In the genomic region with DNA sequence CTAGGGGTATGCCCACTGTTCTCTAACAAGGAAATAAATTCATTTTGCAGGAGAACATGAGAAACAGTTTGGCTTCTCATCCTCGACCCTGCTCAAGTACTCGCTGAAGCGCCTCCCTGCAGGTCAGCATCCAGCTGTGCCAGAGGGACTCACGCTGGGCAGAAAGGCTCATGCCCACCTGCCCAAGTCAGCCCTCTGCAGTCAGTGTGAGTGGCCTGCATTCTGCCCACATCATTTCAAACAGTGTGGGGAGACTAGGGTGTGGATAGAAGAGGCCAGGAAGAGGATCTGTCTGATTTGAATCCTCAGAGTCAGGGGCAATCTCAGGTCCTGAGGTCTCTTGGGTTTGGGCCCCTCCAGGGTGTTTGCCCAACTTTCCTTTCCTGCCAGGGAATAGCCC, we compare ENCODE assay signal across 1 cellular context.
TF ChIP-seq lines count a peak whose summit lies in the region.

No MANE protein-coding gene starts in this region.

TF ChIP-seq in GM23338, 12 proteins besides CTCF, POLR2A, EP300 and RAD21 (continued from another document):
- TF ChIP-seq, protein P1, sequence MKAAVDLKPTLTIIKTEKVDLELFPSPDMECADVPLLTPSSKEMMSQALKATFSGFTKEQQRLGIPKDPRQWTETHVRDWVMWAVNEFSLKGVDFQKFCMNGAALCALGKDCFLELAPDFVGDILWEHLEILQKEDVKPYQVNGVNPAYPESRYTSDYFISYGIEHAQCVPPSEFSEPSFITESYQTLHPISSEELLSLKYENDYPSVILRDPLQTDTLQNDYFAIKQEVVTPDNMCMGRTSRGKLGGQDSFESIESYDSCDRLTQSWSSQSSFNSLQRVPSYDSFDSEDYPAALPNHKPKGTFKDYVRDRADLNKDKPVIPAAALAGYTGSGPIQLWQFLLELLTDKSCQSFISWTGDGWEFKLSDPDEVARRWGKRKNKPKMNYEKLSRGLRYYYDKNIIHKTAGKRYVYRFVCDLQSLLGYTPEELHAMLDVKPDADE (IDR thresholded peaks at IDR 0.05), result no peak
- TF ChIP-seq ZNF331 (CRISPR knock-in tag; IDR thresholded peaks at IDR 0.05; ENCODE audit: low read depth), result no peak
